22 cellular contexts compared by ENCODE assay signal in the genomic region with DNA sequence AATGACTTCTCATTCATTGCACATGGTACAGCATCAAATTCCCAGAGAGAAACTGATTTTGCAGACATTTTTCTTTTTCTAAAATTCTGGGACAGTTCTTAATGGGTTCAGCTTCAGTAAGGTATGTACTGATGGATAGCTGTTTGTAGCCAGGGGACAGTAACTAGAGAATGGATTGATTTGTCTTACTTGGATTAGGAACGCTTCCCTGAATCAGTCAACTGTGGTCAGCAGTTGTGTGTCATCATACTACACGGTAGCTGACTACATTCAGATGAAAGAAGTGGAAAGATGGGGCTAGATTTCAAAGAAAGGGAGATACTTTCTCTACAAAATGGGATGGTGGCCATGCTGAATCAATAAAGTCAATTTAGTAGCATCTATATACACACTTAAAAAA.
"Had no signal": no experiment of that assay in that cellular context is flagged by ENCODE, and none has a peak within 500 bp of the region (broad histone marks: within the 10 kb centered on the region; RNA-seq: fewer than 3 reads in every experiment).

No MANE protein-coding gene starts in this region.

- H3K36me3 ChIP-seq: esophagus muscularis mucosa, gastroesophageal sphincter, heart right ventricle, left lung, lower lobe of right lung had no signal

- ATAC-seq: foreskin keratinocyte, gastroesophageal sphincter, heart right ventricle, left cardiac atrium, left lung, left ventricle myocardium superior, lower lobe of right lung, mucosa of descending colon had no signal

- H3K36me3 Mint-ChIP-seq: mesothelial cell of epicardium had no signal

- FAIRE-seq: endothelial cell of umbilical vein, islet of Langerhans, keratinocyte had no signal

- H3K27ac ChIP-seq: coronary artery, dorsolateral prefrontal cortex, esophagus muscularis mucosa, foreskin keratinocyte, gastroesophageal sphincter, heart right ventricle, left lung, lower lobe of right lung had no signal

- DNase-seq: dermis blood vessel endothelial cell; dorsolateral prefrontal cortex; effector CD4-positive, alpha-beta T cell; effector memory CD4-positive, alpha-beta T cell; foreskin keratinocyte; glutamatergic neuron; head of caudate nucleus; heart right ventricle; hippocampal formation; left cardiac atrium; left lung; left ventricle myocardium superior; lower lobe of right lung; mesenchymal stem cell; mucosa of descending colon had no signal

- H3K4me3 ChIP-seq: coronary artery, dorsolateral prefrontal cortex, esophagus muscularis mucosa, gastroesophageal sphincter, heart right ventricle, left lung, lower lobe of right lung, mucosa of descending colon had no signal

- H3K4me1 Mint-ChIP-seq: mesothelial cell of epicardium had no signal

- H3K27me3 ChIP-seq: dorsolateral prefrontal cortex, esophagus muscularis mucosa, foreskin keratinocyte, gastroesophageal sphincter, left lung had no signal

- H3K9me3 ChIP-seq: lower lobe of right lung had no signal

- H3K27ac Mint-ChIP-seq: mesothelial cell of epicardium had no signal

- H3K4me1 ChIP-seq: esophagus muscularis mucosa, foreskin keratinocyte, gastroesophageal sphincter, heart right ventricle, left lung, lower lobe of right lung had no signal

- H3K4me3 Mint-ChIP-seq: mesothelial cell of epicardium had no signal
